In genomic region chr15:75891895-75892294, GRCh38 we compare ENCODE assay signal across 10 cellular contexts.
DNase-seq lines count a peak whose midpoint lies in the region; ATAC-seq lines count a peak whose summit lies in the region.
"Had no signal": no experiment of that assay in that cellular context is flagged by ENCODE, and none has a peak within 500 bp of the region (broad histone marks: within the 10 kb centered on the region; RNA-seq: fewer than 3 reads in every experiment).

No MANE protein-coding gene starts in this region.

- H3K27ac ChIP-seq in muscle layer of duodenum (ENCODE audit: low read length), result peak overlapping the region; percentile 3

- H3K4me1 ChIP-seq in muscle layer of duodenum (ENCODE audit: control insufficient read depth in 1 of 2, insufficient read depth in 2 of 2, low read length in 2 of 2), result peaks cover 0 to 3% of the 10 kb centered on the region in 2 donors

- ATAC-seq in HG02852 (IDR thresholded peaks at IDR 0.05; ENCODE audit: unreplicated experiment), result no peak
- no peak for ATAC-seq in GM18907 (IDR thresholded peaks at IDR 0.05; ENCODE audit: unreplicated experiment)

- H3K9me3 ChIP-seq in muscle layer of duodenum (ENCODE audit: control insufficient read depth in 1 of 2, low read length in 2 of 2), result no peaks in the 10 kb centered on the region
- H3K9me3 ChIP-seq: esophagus squamous epithelium had no signal

- DNase-seq in ELR (ENCODE audit: low read depth), result peak; percentile 89
- peak; percentile 4 for DNase-seq in NOMO-1 treated with dmso at 0.1 percent for 144 hours (lab: John Stamatoyannopoulos, UW; ENCODE audit: unreplicated experiment)
- DNase-seq in brain pericyte (ENCODE audit: low read depth, low spot score), result peak; percentile 47
- no peak for DNase-seq in NCI-H748 (lab: John Stamatoyannopoulos, UW; ENCODE audit: unreplicated experiment)
- DNase-seq in NCI-H2081 (lab: John Stamatoyannopoulos, UW), result no peak
- DNase-seq: esophagus squamous epithelium; stimulated activated naive CD4-positive, alpha-beta T cell had no signal

- H3K4me3 ChIP-seq in muscle layer of duodenum (ENCODE audit: low read depth in 1 of 2, low read length in 2 of 2), result no peak overlapping the region
- H3K4me3 ChIP-seq: esophagus squamous epithelium had no signal

- peaks cover 0 to 25% of the 10 kb centered on the region in 2 donors for H3K36me3 ChIP-seq in muscle layer of duodenum (ENCODE audit: control insufficient read depth in 1 of 2, insufficient read depth in 2 of 2, low read length in 2 of 2)

- H3K27me3 ChIP-seq in muscle layer of duodenum (ENCODE audit: low read depth, low read length), result no peaks in the 10 kb centered on the region
- H3K27me3 ChIP-seq: esophagus squamous epithelium had no signal

Comparison
In these comparisons a context has a peak if more than half of its experiments do, and no peak if none do; other contexts are left out.
1. DNase-seq: peak in ELR (single experiment), NOMO-1 treated with dmso at 0.1 percent for 144 hours (single experiment) and brain pericyte (single experiment); none in NCI-H748 (single experiment) and NCI-H2081 (0 of 2).